24 cellular contexts compared by ENCODE assay signal in genomic region chr17:69443138-69443537, GRCh38.
"Had no signal": no experiment of that assay in that cellular context is flagged by ENCODE, and none has a peak within 500 bp of the region (broad histone marks: within the 10 kb centered on the region; RNA-seq: fewer than 3 reads in every experiment).

No MANE protein-coding gene starts in this region.

- ATAC-seq: activated CD4-positive, alpha-beta T cell treated with anti-CD3 and anti-CD28 coated beads for 36 hours; activated T-cell treated with anti-CD3 and anti-CD28 coated beads, Interleukin-2, amount 50 U/mL, for 72 hours; effector memory CD8-positive, alpha-beta T cell; gastroesophageal sphincter had no signal

- H3K36me3 ChIP-seq: brain microvascular endothelial cell, esophagus muscularis mucosa, gastroesophageal sphincter had no signal

- DNase-seq: activated CD4-positive, alpha-beta memory T cell treated with anti-CD3 and anti-CD28 coated beads for 36 hours; activated CD4-positive, alpha-beta T cell treated with anti-CD3 and anti-CD28 coated beads for 36 hours; activated CD4-positive, alpha-beta T cell treated with anti-CD3 and anti-CD28 coated beads, Interleukin-2, amount 10 ng/mL, durations not matched to agents 24 days and 14 days; activated CD4-positive, CD25-positive, alpha-beta regulatory T cell; activated CD4-positive, CD25-positive, alpha-beta regulatory T cell treated with anti-CD3 and anti-CD28 coated beads, Interleukin-2, amount 50 U/mL, for 72 hours; activated CD8-positive, alpha-beta memory T cell treated with anti-CD3 and anti-CD28 coated beads, Interleukin-2, amount 50 U/mL, for 48 hours; activated gamma-delta T cell; activated naive CD4-positive, alpha-beta T cell; activated naive CD4-positive, alpha-beta T cell treated with anti-CD3 and anti-CD28 coated beads, Interleukin-2, amount 10 ng/mL, durations not matched to agents 7 days and 5 days; activated naive CD8-positive, alpha-beta T cell treated with anti-CD3 and anti-CD28 coated beads, Interleukin-2, amount 10 ng/mL, durations not matched to agents 7 days and 5 days; activated T-cell treated with anti-CD3 and anti-CD28 coated beads for 4 hours; activated T-cell treated with anti-CD3 and anti-CD28 coated beads, Interleukin-2, amount 50 U/mL, for 24 hours; activated T-cell treated with anti-CD3 and anti-CD28 coated beads, Interleukin-2, amount 50 U/mL, for 72 hours; anterior cingulate cortex; brain microvascular endothelial cell; cortex of kidney; dermis blood vessel endothelial cell; effector CD4-positive, alpha-beta T cell; effector memory CD8-positive, alpha-beta T cell; erythroblast; foreskin melanocyte; T-helper 2 cell had no signal

- H3K27ac ChIP-seq: brain microvascular endothelial cell, esophagus muscularis mucosa, gastroesophageal sphincter had no signal

- H3K4me3 ChIP-seq: esophagus muscularis mucosa, gastroesophageal sphincter had no signal

- H3K27me3 ChIP-seq: brain microvascular endothelial cell, esophagus muscularis mucosa, gastroesophageal sphincter had no signal
